Comparison of ENCODE assay signal across 8 cellular contexts in genomic region chr12:77325505-77325904, GRCh38.
A peak's percentile ranks its signal among the peaks of the same experiment; 100 is the strongest.
DNase-seq lines count a peak whose midpoint lies in the region; ATAC-seq, FAIRE-seq and TF ChIP-seq lines count a peak whose summit lies in the region.

No MANE protein-coding gene starts in this region.

- 1% methylated on average over 24 of the region's 24 CpGs for WGBS in thymus

- H4K20me1 ChIP-seq in astrocyte (ENCODE audit: insufficient read depth, low read length) (no peaks in the 10 kb centered on the region), keratinocyte (ENCODE audit: control insufficient read depth, extremely low read depth, insufficient read depth, low read length) (no peaks in the 10 kb centered on the region)

- TF ChIP-seq CTCF in astrocyte (IDR thresholded peaks at IDR 0.05; ENCODE audit: insufficient read depth, low read depth, low read length) = no peak
- no peak for TF ChIP-seq CTCF in keratinocyte (optimal IDR thresholded peaks at IDR 0.05 in 1 of 3, IDR thresholded peaks at IDR 0.05 in 1 of 3, conservative IDR thresholded peaks at IDR 0.05 in 1 of 3; ENCODE audit: extremely low read depth in 1 of 3, insufficient read depth in 2 of 3, low read length in 3 of 3)

- H3K27ac Mint-ChIP-seq in activated CD4-positive, alpha-beta T cell treated with anti-CD3 and anti-CD28 coated beads for 36 hours = no peak overlapping the region
- H3K27ac Mint-ChIP-seq in astrocyte (ENCODE audit: unreplicated experiment) = peak overlapping the region; percentile 41

- intact Hi-C loops in activated CD4-positive, alpha-beta T cell treated with anti-CD3 and anti-CD28 coated beads for 36 hours (cut with DNase I, micrococcal nuclease) = no loop called here

- H3K79me2 ChIP-seq in astrocyte (ENCODE audit: insufficient read depth, low read length) (no peaks in the 10 kb centered on the region), keratinocyte (ENCODE audit: control insufficient read depth, insufficient read depth, low read length) (no peaks in the 10 kb centered on the region)

- H3K9me3 ChIP-seq in astrocyte (ENCODE audit: insufficient read depth, low read depth, low read length) (no peaks in the 10 kb centered on the region), keratinocyte (ENCODE audit: control insufficient read depth, low read depth, low read length) (no peaks in the 10 kb centered on the region), thymus (ENCODE audit: control insufficient read depth) (no peaks in the 10 kb centered on the region)

- peak overlapping the region; percentile 79 for H3K4me3 ChIP-seq in astrocyte (ENCODE audit: insufficient read depth, low read depth, low read length)
- peak overlapping the region; percentile 54 to 78 (median 76) for H3K4me3 ChIP-seq in keratinocyte (ENCODE audit: control insufficient read depth in 2 of 3, extremely low read depth in 1 of 3, insufficient read depth in 2 of 3, low read depth in 1 of 3, low read length in 3 of 3)
- H3K4me3 ChIP-seq in thymus (ENCODE audit: low read length) = peak overlapping the region; percentile 41

- H3K27ac ChIP-seq in astrocyte (ENCODE audit: low read depth, low read length) (no peak overlapping the region), keratinocyte (ENCODE audit: control insufficient read depth, insufficient read depth, low read length) (no peak overlapping the region), thymus (ENCODE audit: low read depth) (no peak overlapping the region)

- H3K27me3 ChIP-seq in astrocyte (ENCODE audit: insufficient read depth, low read length) = peaks cover 9% of the 10 kb centered on the region
- no peaks in the 10 kb centered on the region for H3K27me3 ChIP-seq in keratinocyte (ENCODE audit: control insufficient read depth, extremely low read depth, insufficient read depth, low read length)
- H3K27me3 ChIP-seq in thymus (ENCODE audit: control insufficient read depth, insufficient read depth) = peaks cover 24% of the 10 kb centered on the region

- H3K9me3 Mint-ChIP-seq in activated CD4-positive, alpha-beta T cell treated with anti-CD3 and anti-CD28 coated beads for 36 hours (ENCODE audit: low read depth) = no peaks in the 10 kb centered on the region
- H3K9me3 Mint-ChIP-seq in astrocyte (ENCODE audit: unreplicated experiment) = peaks cover 6% of the 10 kb centered on the region

- peak overlapping the region; percentile 51 for H3K4me3 Mint-ChIP-seq in activated CD4-positive, alpha-beta T cell treated with anti-CD3 and anti-CD28 coated beads for 36 hours
- peak overlapping the region; percentile 94 for H3K4me3 Mint-ChIP-seq in astrocyte (ENCODE audit: unreplicated experiment)

- H3K4me1 Mint-ChIP-seq in activated CD4-positive, alpha-beta T cell treated with anti-CD3 and anti-CD28 coated beads for 36 hours = peaks cover 10% of the 10 kb centered on the region
- H3K4me1 Mint-ChIP-seq in astrocyte (ENCODE audit: low read depth, unreplicated experiment) = peaks cover 7% of the 10 kb centered on the region

- H3K4me1 ChIP-seq in astrocyte (ENCODE audit: insufficient read depth, low read length) (peaks cover 3% of the 10 kb centered on the region), keratinocyte (ENCODE audit: control insufficient read depth, extremely low read depth, insufficient read depth, low read length) (peaks cover 16% of the 10 kb centered on the region), thymus (ENCODE audit: control insufficient read depth, insufficient read depth, low read length) (no peaks in the 10 kb centered on the region)

- H3K27me3 Mint-ChIP-seq in activated CD4-positive, alpha-beta T cell treated with anti-CD3 and anti-CD28 coated beads for 36 hours = peaks cover 51% of the 10 kb centered on the region
- H3K27me3 Mint-ChIP-seq in astrocyte (ENCODE audit: low read depth, unreplicated experiment) = peaks cover 13% of the 10 kb centered on the region

- CTCF ChIA-PET in activated CD4-positive, alpha-beta T cell treated with anti-CD3 and anti-CD28 coated beads for 36 hours (lab: Charles Lee) = no interaction called here

- H3K36me3 Mint-ChIP-seq in activated CD4-positive, alpha-beta T cell treated with anti-CD3 and anti-CD28 coated beads for 36 hours (ENCODE audit: low read depth) = no peaks in the 10 kb centered on the region
- H3K36me3 Mint-ChIP-seq in astrocyte (ENCODE audit: low read depth, unreplicated experiment) = no peaks in the 10 kb centered on the region

- H2AFZ ChIP-seq in astrocyte (ENCODE audit: low read depth, low read length) (peak overlapping the region; percentile 56), keratinocyte (ENCODE audit: control insufficient read depth, low read length) (peak overlapping the region; percentile 71)

- dilution Hi-C loops in keratinocyte (cut with MboI; ENCODE audit: extremely low pct_ligation_motif_present, low sequenced_read_pairs) = no loop called here

- H3K4me2 ChIP-seq in astrocyte (ENCODE audit: low read length) = peak overlapping the region; percentile 95
- H3K4me2 ChIP-seq in keratinocyte (ENCODE audit: control insufficient read depth, extremely low read depth, insufficient read depth, low read depth, low read length) = peak overlapping the region; percentile 84

- H3K36me3 ChIP-seq in astrocyte (ENCODE audit: insufficient read depth, low read length) (no peaks in the 10 kb centered on the region), keratinocyte (ENCODE audit: control insufficient read depth in 2 of 2, extremely low read depth in 1 of 2, insufficient read depth in 2 of 2, low read length in 2 of 2) (no peaks in the 10 kb centered on the region), thymus (ENCODE audit: control insufficient read depth, insufficient read depth) (no peaks in the 10 kb centered on the region)

- POLR2A ChIA-PET in activated CD4-positive, alpha-beta T cell treated with anti-CD3 and anti-CD28 coated beads for 36 hours (lab: Charles Lee) = no interaction called here

- no peak for ATAC-seq in activated CD4-positive, alpha-beta T cell treated with anti-CD3 and anti-CD28 coated beads for 36 hours
- ATAC-seq in HG02885 (IDR thresholded peaks at IDR 0.05; ENCODE audit: poor library complexity, unreplicated experiment) = no peak

- no peak for DNase-seq in activated CD4-positive, alpha-beta T cell treated with anti-CD3 and anti-CD28 coated beads for 36 hours
- no peak for DNase-seq in activated CD4-positive, alpha-beta T cell treated with anti-CD3 and anti-CD28 coated beads, Interleukin-2, amount 50 U/mL, for 4 hours
- DNase-seq in astrocyte (ENCODE audit: low read depth) = no peak
- DNase-seq in keratinocyte (ENCODE audit: low read depth, low spot score) = no peak
- no peak for DNase-seq in NCI-H1048 (lab: John Stamatoyannopoulos, UW)
- no peak for DNase-seq in NCI-H1930 (lab: John Stamatoyannopoulos, UW)

- no peaks in the 10 kb centered on the region for H3K9me1 ChIP-seq in keratinocyte (ENCODE audit: control insufficient read depth, extremely low read depth, insufficient read depth, low read length)

- FAIRE-seq in astrocyte (lab: Jason Lieb, UNC) (no peak), keratinocyte (lab: Jason Lieb, UNC) (no peak)

- H3K9ac ChIP-seq in astrocyte (ENCODE audit: low read length) = peak overlapping the region; percentile 71
- H3K9ac ChIP-seq in keratinocyte (ENCODE audit: control insufficient read depth, extremely low read depth, insufficient read depth, low read length) = no peak overlapping the region
